In genomic region chr11:113932788-113933187, GRCh38 we compare ENCODE assay signal across 31 cellular contexts. TPM values are rescaled to one million over a fixed set of nuclear protein-coding genes. Genes with fewer than 3 reads are reported as not detected.
"Had no signal": no experiment of that assay in that cellular context is flagged by ENCODE, and none has a peak within 500 bp of the region (broad histone marks: within the 10 kb centered on the region; RNA-seq: fewer than 3 reads in every experiment).

No MANE protein-coding gene starts in this region.

- H3K4me3 Mint-ChIP-seq: activated CD4-positive, alpha-beta memory T cell treated with anti-CD3 and anti-CD28 coated beads, Interleukin-2, amount 10 ng/mL, durations not matched to agents 7 days and 5 days; activated CD4-positive, alpha-beta T cell treated with anti-CD3 and anti-CD28 coated beads for 36 hours; activated naive CD4-positive, alpha-beta T cell treated with anti-CD3 and anti-CD28 coated beads for 36 hours; activated naive CD8-positive, alpha-beta T cell; activated T-helper 17 cell treated with anti-CD3 and anti-CD28 coated beads, Interleukin-2, amount 50 U/mL, for 72 hours had no signal

- H3K4me1 Mint-ChIP-seq: activated CD4-positive, alpha-beta T cell treated with anti-CD3 and anti-CD28 coated beads for 36 hours; activated T-helper 17 cell treated with anti-CD3 and anti-CD28 coated beads, Interleukin-2, amount 50 U/mL, for 72 hours had no signal

- H3K36me3 Mint-ChIP-seq: activated naive CD8-positive, alpha-beta T cell had no signal

- H3K27ac Mint-ChIP-seq: activated CD4-positive, alpha-beta memory T cell treated with anti-CD3 and anti-CD28 coated beads, Interleukin-2, amount 10 ng/mL, durations not matched to agents 7 days and 5 days; activated CD4-positive, alpha-beta T cell treated with anti-CD3 and anti-CD28 coated beads for 36 hours; activated naive CD4-positive, alpha-beta T cell treated with anti-CD3 and anti-CD28 coated beads for 36 hours; activated naive CD8-positive, alpha-beta T cell; activated T-helper 17 cell treated with anti-CD3 and anti-CD28 coated beads, Interleukin-2, amount 50 U/mL, for 72 hours had no signal

- H3K4me3 ChIP-seq: cardiac muscle cell, Peyer's patch, SJCRH30 had no signal

- H3K9ac ChIP-seq: SK-N-SH had no signal

- H3K36me3 ChIP-seq: brain microvascular endothelial cell, cardiac muscle cell, Peyer's patch, SJCRH30 had no signal

- H3K4me1 ChIP-seq: Peyer's patch, SJCRH30 had no signal

- ATAC-seq: activated CD4-positive, alpha-beta T cell treated with anti-CD3 and anti-CD28 coated beads for 36 hours; activated T-helper 17 cell treated with anti-CD3 and anti-CD28 coated beads, Interleukin-2, amount 50 U/mL, for 72 hours had no signal

- H3K27ac ChIP-seq: brain microvascular endothelial cell, cardiac muscle cell, Peyer's patch, RWPE1, SJCRH30, VCaP had no signal

- DNase-seq: activated CD4-positive, alpha-beta memory T cell treated with anti-CD3 and anti-CD28 coated beads, Interleukin-2, amount 10 ng/mL, durations not matched to agents 7 days and 5 days; activated CD4-positive, alpha-beta T cell treated with anti-CD3 and anti-CD28 coated beads for 36 hours; activated CD4-positive, alpha-beta T cell treated with anti-CD3 and anti-CD28 coated beads, Interleukin-2, amount 50 U/mL, for 1 hour; activated gamma-delta T cell; activated naive CD4-positive, alpha-beta T cell treated with anti-CD3 and anti-CD28 coated beads for 36 hours; activated T-cell treated with anti-CD3 and anti-CD28 coated beads for 4 hours; activated T-cell treated with anti-CD3 and anti-CD28 coated beads, Interleukin-2, amount 50 U/mL, for 48 hours; amygdala; brain microvascular endothelial cell; NCI-H1092; NCI-H1417; NCI-H1930; NCI-H2171; NCI-H226; NCI-H510A; NCI-H69; NK-92 treated with Interleukin-12 subunit alpha and Interleukin-12 subunit beta, amount 100 ng/mL, for 24 hours; Peyer's patch; Right ventricle myocardium superior; SJCRH30; SK-N-SH; T-helper 1 cell had no signal

- H3K9me3 ChIP-seq: Peyer's patch, SJCRH30, SK-N-SH had no signal

- H3K27me3 ChIP-seq: brain microvascular endothelial cell, cardiac muscle cell, Peyer's patch, SJCRH30 had no signal

- H3K9me3 Mint-ChIP-seq: activated CD4-positive, alpha-beta memory T cell treated with anti-CD3 and anti-CD28 coated beads, Interleukin-2, amount 10 ng/mL, durations not matched to agents 7 days and 5 days; activated naive CD4-positive, alpha-beta T cell treated with anti-CD3 and anti-CD28 coated beads for 36 hours; activated T-helper 17 cell treated with anti-CD3 and anti-CD28 coated beads, Interleukin-2, amount 50 U/mL, for 72 hours had no signal

RNA-seq across cellular contexts. Expression of gene HTR3B, which starts 28.2 kb away (rescaled TPM):
- total RNA-seq: activated CD4-positive, alpha-beta memory T cell treated with anti-CD3 and anti-CD28 coated beads, Interleukin-2, amount 10 ng/mL, durations not matched to agents 7 days and 5 days; activated CD4-positive, alpha-beta T cell treated with anti-CD3 and anti-CD28 coated beads for 36 hours; activated CD8-positive, alpha-beta memory T cell treated with anti-CD3 and anti-CD28 coated beads for 36 hours; activated naive CD4-positive, alpha-beta T cell treated with anti-CD3 and anti-CD28 coated beads for 36 hours; activated T-helper 17 cell treated with anti-CD3 and anti-CD28 coated beads, Interleukin-2, amount 50 U/mL, for 72 hours; cardiac muscle cell; LHCN-M2; M059J; Right ventricle myocardium superior; SJCRH30; T-helper 2 cell treated with Interferon-gamma antibody and Interleukin-4, amounts not matched to agents 100 ng/mL and 5 ng/mL, for 36 hours had no signal
- polyA plus RNA-seq: cardiac muscle cell, SK-N-SH had no signal

RNA-seq across cellular contexts. Expression of gene HTR3A, which starts 42.1 kb away (rescaled TPM):
- total RNA-seq: activated CD4-positive, alpha-beta memory T cell treated with anti-CD3 and anti-CD28 coated beads, Interleukin-2, amount 10 ng/mL, durations not matched to agents 7 days and 5 days; activated CD4-positive, alpha-beta T cell treated with anti-CD3 and anti-CD28 coated beads for 36 hours; activated CD8-positive, alpha-beta memory T cell treated with anti-CD3 and anti-CD28 coated beads for 36 hours; activated naive CD4-positive, alpha-beta T cell treated with anti-CD3 and anti-CD28 coated beads for 36 hours; activated T-helper 17 cell treated with anti-CD3 and anti-CD28 coated beads, Interleukin-2, amount 50 U/mL, for 72 hours; LHCN-M2; M059J; Right ventricle myocardium superior; SJCRH30; T-helper 2 cell treated with Interferon-gamma antibody and Interleukin-4, amounts not matched to agents 100 ng/mL and 5 ng/mL, for 36 hours had no signal
- polyA plus RNA-seq: cardiac muscle cell, SK-N-SH had no signal
